23 cellular contexts compared by ENCODE assay signal in genomic region chr18:40841473-40841872, GRCh38.
DNase-seq lines count a peak whose midpoint lies in the region; FAIRE-seq and TF ChIP-seq lines count a peak whose summit lies in the region.
"Had no signal": no experiment of that assay in that cellular context is flagged by ENCODE, and none has a peak within 500 bp of the region (broad histone marks: within the 10 kb centered on the region; RNA-seq: fewer than 3 reads in every experiment).

No MANE protein-coding gene starts in this region.

- H3K27me3 ChIP-seq in breast epithelium, result no peaks in the 10 kb centered on the region
- H3K27me3 ChIP-seq in astrocyte (ENCODE audit: insufficient read depth, low read length), result no peaks in the 10 kb centered on the region
- no peaks in the 10 kb centered on the region for H3K27me3 ChIP-seq in mesendoderm (ENCODE audit: insufficient read depth, low read length, poor library complexity)
- H3K27me3 ChIP-seq: MG63, SJCRH30, tibial nerve had no signal

- POLR2A ChIA-PET in MCF 10A (lab: Yijun Ruan, JAX), result interaction anchor here (0.7 to 1.5 kb wide), 3 partner anchors 26 to 405 kb away, joined by 3 to 5 read pairs (median 4); no protein-coding TSS in a partner anchor

- FAIRE-seq in astrocyte (lab: Jason Lieb, UNC), result peak; percentile 41
- FAIRE-seq: GM18507, kidney had no signal

- intact Hi-C loops in MCF 10A (cut with micrococcal nuclease) (no loop called here), breast epithelium (cut with DNase I; ENCODE audit: low total_unique reads) (no loop called here)

- H3K4me3 ChIP-seq in breast epithelium (no peak overlapping the region), astrocyte (ENCODE audit: insufficient read depth, low read depth, low read length) (no peak overlapping the region), fibroblast of villous mesenchyme (ENCODE audit: low read depth, low read length) (no peak overlapping the region), mesendoderm (ENCODE audit: low read length) (no peak overlapping the region)
- H3K4me3 ChIP-seq: MG63, prostate gland, SJCRH30, tibial nerve had no signal

- H4K20me1 ChIP-seq in astrocyte (ENCODE audit: insufficient read depth, low read length), result no peaks in the 10 kb centered on the region

- peaks cover 7% of the 10 kb centered on the region for H3K9me3 Mint-ChIP-seq in MCF 10A (ENCODE audit: unreplicated experiment)
- H3K9me3 Mint-ChIP-seq in astrocyte (ENCODE audit: unreplicated experiment), result no peaks in the 10 kb centered on the region

- H2BK5ac ChIP-seq in mesendoderm (ENCODE audit: low read length), result no peak overlapping the region

- WGBS in mesendoderm (ENCODE audit: extremely low coverage, insufficient coverage, low lambda C conversion rate), result no CpG with 5 or more reads among the region's 1 CpG

- H3K79me2 ChIP-seq in astrocyte (ENCODE audit: insufficient read depth, low read length), result no peaks in the 10 kb centered on the region
- H3K79me2 ChIP-seq in mesendoderm (ENCODE audit: control insufficient read depth, insufficient read depth, low read length), result no peaks in the 10 kb centered on the region

- H3K56ac ChIP-seq in mesendoderm (ENCODE audit: low read length), result no peak overlapping the region

- H3K4me2 ChIP-seq in astrocyte (ENCODE audit: low read length) (no peak overlapping the region), mesendoderm (ENCODE audit: low read length) (no peak overlapping the region)

- no peak overlapping the region for H2BK15ac ChIP-seq in mesendoderm (replicated peaks; ENCODE audit: low read depth)

- H3K18ac ChIP-seq in mesendoderm (ENCODE audit: low read length), result no peak overlapping the region

- TF ChIP-seq CTCF in MCF 10A (IDR thresholded peaks at IDR 0.05; ENCODE audit: unreplicated experiment) (no peak), breast epithelium (IDR thresholded peaks at IDR 0.05) (no peak), astrocyte (IDR thresholded peaks at IDR 0.05; ENCODE audit: insufficient read depth, low read depth, low read length) (no peak), fibroblast of villous mesenchyme (IDR thresholded peaks at IDR 0.05; ENCODE audit: insufficient read depth, low read depth, low read length) (no peak)

- TF ChIP-seq POLR2A in breast epithelium (IDR thresholded peaks at IDR 0.05), result no peak

- no peak overlapping the region for H2AK5ac ChIP-seq in mesendoderm (ENCODE audit: low read length)

- H3K27me3 Mint-ChIP-seq in MCF 10A (ENCODE audit: insufficient read depth, unreplicated experiment) (no peaks in the 10 kb centered on the region), astrocyte (ENCODE audit: low read depth, unreplicated experiment) (no peaks in the 10 kb centered on the region)
- H3K27me3 Mint-ChIP-seq: activated naive CD8-positive, alpha-beta T cell treated with anti-CD3 and anti-CD28 coated beads, Interleukin-2, amount 50 U/mL, for 24 hours; activated T-helper 17 cell treated with anti-CD3 and anti-CD28 coated beads, Interleukin-2, amount 50 U/mL, for 72 hours had no signal

- H3K36me3 Mint-ChIP-seq in MCF 10A (ENCODE audit: insufficient read depth, unreplicated experiment) (no peaks in the 10 kb centered on the region), astrocyte (ENCODE audit: low read depth, unreplicated experiment) (no peaks in the 10 kb centered on the region)
- H3K36me3 Mint-ChIP-seq: CD14-positive monocyte had no signal

- no peak overlapping the region for H4K8ac ChIP-seq in mesendoderm (ENCODE audit: low read depth, low read length)

- H3K27ac Mint-ChIP-seq in MCF 10A (ENCODE audit: low read depth, unreplicated experiment), result peak overlapping the region; percentile 64
- peak overlapping the region; percentile 31 for H3K27ac Mint-ChIP-seq in astrocyte (ENCODE audit: unreplicated experiment)
- H3K27ac Mint-ChIP-seq: activated naive CD8-positive, alpha-beta T cell treated with anti-CD3 and anti-CD28 coated beads, Interleukin-2, amount 50 U/mL, for 24 hours; activated T-helper 17 cell treated with anti-CD3 and anti-CD28 coated beads, Interleukin-2, amount 50 U/mL, for 72 hours; CD14-positive monocyte; nephron had no signal

- H3K4me1 Mint-ChIP-seq in MCF 10A (ENCODE audit: insufficient read depth, unreplicated experiment), result peaks cover 11% of the 10 kb centered on the region
- peaks cover 5% of the 10 kb centered on the region for H3K4me1 Mint-ChIP-seq in astrocyte (ENCODE audit: low read depth, unreplicated experiment)
- H3K4me1 Mint-ChIP-seq: activated naive CD8-positive, alpha-beta T cell treated with anti-CD3 and anti-CD28 coated beads, Interleukin-2, amount 50 U/mL, for 24 hours; activated T-helper 17 cell treated with anti-CD3 and anti-CD28 coated beads, Interleukin-2, amount 50 U/mL, for 72 hours; CD14-positive monocyte; nephron had no signal

- H3K4me3 Mint-ChIP-seq in MCF 10A (ENCODE audit: unreplicated experiment) (no peak overlapping the region), astrocyte (ENCODE audit: unreplicated experiment) (no peak overlapping the region)
- H3K4me3 Mint-ChIP-seq: activated naive CD8-positive, alpha-beta T cell treated with anti-CD3 and anti-CD28 coated beads, Interleukin-2, amount 50 U/mL, for 24 hours; activated T-helper 17 cell treated with anti-CD3 and anti-CD28 coated beads, Interleukin-2, amount 50 U/mL, for 72 hours; CD14-positive monocyte; nephron had no signal

- peak; percentile 56 for DNase-seq in MCF 10A (ENCODE audit: unreplicated experiment)
- DNase-seq in breast epithelium (ENCODE audit: low spot score in 2 of 2), result no peak
- DNase-seq in astrocyte (ENCODE audit: low read depth), result peak; percentile 91
- DNase-seq in fibroblast of villous mesenchyme (ENCODE audit: low read depth), result peak; percentile 71
- DNase-seq in SHP77 (lab: John Stamatoyannopoulos, UW), result no peak
- no peak for DNase-seq in NCI-H1436 treated with DMSO at 0.1 percent for 48 hours (lab: John Stamatoyannopoulos, UW)
- DNase-seq in inferior parietal cortex (ENCODE audit: extremely low spot score), result no peak
- DNase-seq in mesendoderm, result no peak
- DNase-seq: activated naive CD8-positive, alpha-beta T cell treated with anti-CD3 and anti-CD28 coated beads, Interleukin-2, amount 50 U/mL, for 24 hours; DMS153; H7; kidney; MG63; NCI-H187 treated with DMSO at 0.1 percent for 48 hours; SJCRH30; stimulated activated naive CD4-positive, alpha-beta T cell had no signal

- H3K79me1 ChIP-seq in mesendoderm (ENCODE audit: low read length), result no peaks in the 10 kb centered on the region

- H3K23ac ChIP-seq in mesendoderm (ENCODE audit: low read length), result no peak overlapping the region

- H4K5ac ChIP-seq in mesendoderm (ENCODE audit: low read length), result no peak overlapping the region

- no peaks in the 10 kb centered on the region for H3K36me3 ChIP-seq in breast epithelium
- H3K36me3 ChIP-seq in astrocyte (ENCODE audit: insufficient read depth, low read length), result no peaks in the 10 kb centered on the region
- H3K36me3 ChIP-seq in mesendoderm (ENCODE audit: control insufficient read depth, insufficient read depth, low read length), result no peaks in the 10 kb centered on the region
- H3K36me3 ChIP-seq: MG63, prostate gland, SJCRH30, tibial nerve had no signal

- no peak overlapping the region for H3K27ac ChIP-seq in breast epithelium
- no peak overlapping the region for H3K27ac ChIP-seq in astrocyte (ENCODE audit: low read depth, low read length)
- H3K27ac ChIP-seq in mesendoderm (ENCODE audit: low read depth, low read length), result no peak overlapping the region
- H3K27ac ChIP-seq: 22Rv1, prostate gland, SJCRH30, tibial nerve had no signal

- H3K4me1 ChIP-seq in breast epithelium (no peaks in the 10 kb centered on the region), astrocyte (ENCODE audit: insufficient read depth, low read length) (no peaks in the 10 kb centered on the region), mesendoderm (ENCODE audit: control insufficient read depth, low read depth, low read length) (no peaks in the 10 kb centered on the region)
- H3K4me1 ChIP-seq: prostate gland, tibial nerve had no signal

- H3K9ac ChIP-seq in astrocyte (ENCODE audit: low read length), result no peak overlapping the region
- no peak overlapping the region for H3K9ac ChIP-seq in mesendoderm (ENCODE audit: low read length)

- CTCF ChIA-PET in MCF 10A (lab: Yijun Ruan, JAX), result interaction anchor here (0.6 kb wide), 1 partner anchor 590 kb away, joined by 3 read pairs; no protein-coding TSS in a partner anchor

- no peak overlapping the region for H3K4ac ChIP-seq in mesendoderm (ENCODE audit: low read depth, low read length)

- H3K9me3 ChIP-seq in breast epithelium, result no peaks in the 10 kb centered on the region
- no peaks in the 10 kb centered on the region for H3K9me3 ChIP-seq in astrocyte (ENCODE audit: insufficient read depth, low read depth, low read length)
- H3K9me3 ChIP-seq: MG63, prostate gland, SJCRH30, tibial nerve had no signal

- no peak overlapping the region for H2AFZ ChIP-seq in astrocyte (ENCODE audit: low read depth, low read length)

- no peak overlapping the region for H2BK120ac ChIP-seq in mesendoderm (ENCODE audit: low read depth, low read length)

- BruUV-seq in MCF 10A (replicated peaks; lab: Mats Ljungman, UMichigan), result no TSS peak

Comparison
In these comparisons a context has a peak if more than half of its experiments do, and no peak if none do; other contexts are left out.
1. DNase-seq: peak in MCF 10A (single experiment), astrocyte (single experiment) and fibroblast of villous mesenchyme (single experiment); none in breast epithelium (0 of 2), SHP77 (0 of 2), NCI-H1436 treated with DMSO at 0.1 percent for 48 hours (single experiment), inferior parietal cortex (single experiment) and mesendoderm (single experiment).